In the genomic region with DNA sequence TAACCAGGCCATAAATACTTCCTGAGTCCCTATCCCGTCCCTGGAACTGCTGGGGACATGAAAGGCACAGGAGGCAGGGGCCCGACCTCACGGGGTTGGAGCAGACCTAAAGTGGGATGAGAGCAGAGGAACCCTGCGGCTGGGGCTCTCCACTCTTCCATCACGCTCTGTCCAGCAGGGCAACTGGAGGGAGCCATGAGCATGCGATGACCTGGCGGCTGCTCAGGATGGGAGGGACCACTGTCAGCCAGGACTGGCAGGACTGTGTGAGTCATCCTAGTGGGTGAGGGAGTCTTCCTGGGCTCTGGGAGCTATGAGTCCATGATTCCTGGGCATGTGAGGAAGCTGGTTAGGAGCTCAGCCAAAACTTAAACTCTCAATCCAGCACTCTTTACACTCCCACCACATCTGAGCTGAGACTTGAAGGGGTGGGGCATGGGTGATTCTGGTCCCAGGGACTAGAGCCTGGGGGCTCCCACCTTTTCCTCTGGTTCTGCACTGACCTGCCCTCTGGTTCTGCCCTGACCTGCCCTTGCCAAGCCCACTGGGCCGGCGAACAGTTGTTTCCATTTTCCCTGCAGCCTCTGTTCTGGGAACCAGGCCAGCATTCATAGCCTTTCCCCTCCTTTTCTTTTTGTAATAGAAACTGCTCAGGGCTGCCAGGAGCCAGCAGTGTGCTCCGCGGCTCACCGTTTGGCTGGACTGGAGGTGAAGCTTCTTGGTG, we compare ENCODE assay signal across 8 cellular contexts. TPM values are rescaled to one million over a fixed set of nuclear protein-coding genes. Genes with fewer than 3 reads are reported as not detected.
A peak's percentile ranks its signal among the peaks of the same experiment; 100 is the strongest.
DNase-seq lines count a peak whose midpoint lies in the region; ATAC-seq, FAIRE-seq and TF ChIP-seq lines count a peak whose summit lies in the region.

No MANE protein-coding gene starts in this region.

- ATAC-seq in lower lobe of right lung (peak; percentile 66 to 79), upper lobe of left lung (ENCODE audit: low FRiP score in 2 of 2) (peak; percentile 78 to 84)

- H3K36me3 ChIP-seq in lower lobe of right lung (no peaks in the 10 kb centered on the region), upper lobe of left lung (no peaks in the 10 kb centered on the region)

- DNase-seq in EL (peak; percentile 97), NCI-H446 treated with DMSO at 0.1 percent for 48 hours (lab: John Stamatoyannopoulos, UW) (peak; percentile 95), dedifferentiated amniotic fluid mesenchymal stem cell (ENCODE audit: extremely low spot score) (peak; percentile 95), lower lobe of right lung (peak; percentile 61), upper lobe of left lung (peak in 1 of 2 donors; percentile 74), GM12892 (ENCODE audit: insufficient read length) (no peak)
- DNase-seq in central memory CD4-positive, alpha-beta T cell, result no peak
- no peak for DNase-seq in stimulated activated CD4-positive, alpha-beta T cell treated with anti-CD3 and anti-CD28 coated beads, Interleukin-4, amount 100 ng/mL, for 4 hours

- TF ChIP-seq CTCF in lower lobe of right lung (IDR thresholded peaks at IDR 0.05) (no peak), upper lobe of left lung (IDR thresholded peaks at IDR 0.05) (no peak)

- peak overlapping the region; percentile 66 for H3K27ac ChIP-seq in lower lobe of right lung
- peak overlapping the region; percentile 54 to 63 (median 60) for H3K27ac ChIP-seq in upper lobe of left lung

- H3K27me3 ChIP-seq in lower lobe of right lung (ENCODE audit: low read depth) (no peaks in the 10 kb centered on the region), upper lobe of left lung (no peaks in the 10 kb centered on the region)

- H3K9me3 ChIP-seq in lower lobe of right lung (no peaks in the 10 kb centered on the region), upper lobe of left lung (no peaks in the 10 kb centered on the region)

- WGBS in upper lobe of left lung, 2 donors, result 38 to 42% methylated on average over 8 to 12 of the region's 12 CpGs

- H3K4me1 ChIP-seq in lower lobe of right lung, result peaks cover 24% of the 10 kb centered on the region
- H3K4me1 ChIP-seq in upper lobe of left lung, result peaks cover 19 to 21% (median 20%) of the 10 kb centered on the region in 4 donors

- peak overlapping the region; percentile 38 for H3K4me3 ChIP-seq in lower lobe of right lung
- H3K4me3 ChIP-seq in upper lobe of left lung, result peak overlapping the region in 3 of 4 donors; percentile 9 to 36 (median 25)

- intact Hi-C loops in lower lobe of right lung (cut with DNase I), result no loop called here

- TF ChIP-seq EP300 in upper lobe of left lung (IDR thresholded peaks at IDR 0.05), result no peak

- TF ChIP-seq POLR2A in upper lobe of left lung (IDR thresholded peaks at IDR 0.05), result no peak
- no peak for TF ChIP-seq POLR2A in GM12892 (IDR thresholded peaks at IDR 0.05; ENCODE audit: low read depth, low read length)

- FAIRE-seq in GM12892 (lab: Jason Lieb, UNC), result no peak

RNA-seq across cellular contexts. Expression of a gene that starts 47.1 kb away (rescaled TPM):
- 79.6 TPM for total RNA-seq in lower lobe of right lung
- 10 to 100 TPM; 24.1 to 100.0 (median 71.7) TPM for total RNA-seq in upper lobe of left lung
- polyA plus RNA-seq in GM12892 (2012; ENCODE audit: missing spikeins), result 29.0 TPM

Comparison
In these comparisons a context has a peak if more than half of its experiments do, and no peak if none do; other contexts are left out.
1. DNase-seq: peak in EL (single experiment), NCI-H446 treated with DMSO at 0.1 percent for 48 hours (single experiment), dedifferentiated amniotic fluid mesenchymal stem cell (single experiment) and lower lobe of right lung (single experiment); none in GM12892 (single experiment), central memory CD4-positive, alpha-beta T cell (single experiment) and stimulated activated CD4-positive, alpha-beta T cell treated with anti-CD3 and anti-CD28 coated beads, Interleukin-4, amount 100 ng/mL, for 4 hours (0 of 2).